ENCODE assay signal across 1 cellular context in genomic region chr20:31606678-31606927, GRCh38.
TF ChIP-seq lines count a peak whose summit lies in the region.

No MANE protein-coding gene starts in this region.

TF ChIP-seq in HCT116, 20 proteins besides CTCF, POLR2A, EP300 and RAD21 (continued from another document):
- TF ChIP-seq, protein P1, sequence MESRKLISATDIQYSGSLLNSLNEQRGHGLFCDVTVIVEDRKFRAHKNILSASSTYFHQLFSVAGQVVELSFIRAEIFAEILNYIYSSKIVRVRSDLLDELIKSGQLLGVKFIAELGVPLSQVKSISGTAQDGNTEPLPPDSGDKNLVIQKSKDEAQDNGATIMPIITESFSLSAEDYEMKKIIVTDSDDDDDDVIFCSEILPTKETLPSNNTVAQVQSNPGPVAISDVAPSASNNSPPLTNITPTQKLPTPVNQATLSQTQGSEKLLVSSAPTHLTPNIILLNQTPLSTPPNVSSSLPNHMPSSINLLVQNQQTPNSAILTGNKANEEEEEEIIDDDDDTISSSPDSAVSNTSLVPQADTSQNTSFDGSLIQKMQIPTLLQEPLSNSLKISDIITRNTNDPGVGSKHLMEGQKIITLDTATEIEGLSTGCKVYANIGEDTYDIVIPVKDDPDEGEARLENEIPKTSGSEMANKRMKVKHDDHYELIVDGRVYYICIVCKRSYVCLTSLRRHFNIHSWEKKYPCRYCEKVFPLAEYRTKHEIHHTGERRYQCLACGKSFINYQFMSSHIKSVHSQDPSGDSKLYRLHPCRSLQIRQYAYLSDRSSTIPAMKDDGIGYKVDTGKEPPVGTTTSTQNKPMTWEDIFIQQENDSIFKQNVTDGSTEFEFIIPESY (IDR thresholded peaks at IDR 0.05; ENCODE audit: extremely low read depth, insufficient replicate concordance, low read length) = no peak
- no peak for TF ChIP-seq CEBPB (IDR thresholded peaks at IDR 0.05; ENCODE audit: low read depth)
- no peak for TF ChIP-seq ZNF274 (IDR thresholded peaks at IDR 0.05; ENCODE audit: low read depth, low read length)
- TF ChIP-seq JUND (IDR thresholded peaks at IDR 0.05) = no peak
- TF ChIP-seq ZFX (IDR thresholded peaks at IDR 0.05) = no peak
